ENCODE assay signal across 1 cellular context in the genomic region with DNA sequence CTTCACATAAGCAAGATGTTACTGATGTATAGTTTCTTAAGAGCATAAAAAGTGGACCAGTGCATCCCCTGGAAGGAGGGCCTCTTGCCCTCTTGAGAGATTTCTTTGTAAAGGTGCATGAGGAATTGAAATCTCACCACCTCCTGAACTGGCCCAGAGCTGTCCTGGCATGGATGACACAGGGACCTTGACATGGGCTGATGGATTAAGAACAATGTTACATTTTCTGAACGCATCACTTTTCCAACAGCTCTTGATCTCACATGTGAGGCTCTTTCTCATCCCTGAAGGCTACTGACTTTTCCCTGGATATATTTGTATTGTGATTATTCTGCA.
TF ChIP-seq lines count a peak whose summit lies in the region.

No MANE protein-coding gene starts in this region.

TF ChIP-seq in WTC11, 78 proteins besides CTCF, POLR2A, EP300 and RAD21 (continued from another document):
- no peak for TF ChIP-seq TEAD4 (CRISPR knock-in tag; IDR thresholded peaks at IDR 0.05)
- TF ChIP-seq, protein P1, sequence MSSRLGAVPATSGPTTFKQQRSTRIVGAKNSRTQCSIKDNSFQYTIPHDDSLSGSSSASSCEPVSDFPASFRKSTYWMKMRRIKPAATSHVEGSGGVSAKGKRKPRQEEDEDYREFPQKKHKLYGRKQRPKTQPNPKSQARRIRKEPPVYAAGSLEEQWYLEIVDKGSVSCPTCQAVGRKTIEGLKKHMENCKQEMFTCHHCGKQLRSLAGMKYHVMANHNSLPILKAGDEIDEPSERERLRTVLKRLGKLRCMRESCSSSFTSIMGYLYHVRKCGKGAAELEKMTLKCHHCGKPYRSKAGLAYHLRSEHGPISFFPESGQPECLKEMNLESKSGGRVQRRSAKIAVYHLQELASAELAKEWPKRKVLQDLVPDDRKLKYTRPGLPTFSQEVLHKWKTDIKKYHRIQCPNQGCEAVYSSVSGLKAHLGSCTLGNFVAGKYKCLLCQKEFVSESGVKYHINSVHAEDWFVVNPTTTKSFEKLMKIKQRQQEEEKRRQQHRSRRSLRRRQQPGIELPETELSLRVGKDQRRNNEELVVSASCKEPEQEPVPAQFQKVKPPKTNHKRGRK (CRISPR knock-in tag; IDR thresholded peaks at IDR 0.05; ENCODE audit: borderline replicate concordance), result no peak
- TF ChIP-seq ZNF232 (CRISPR knock-in tag; IDR thresholded peaks at IDR 0.05), result no peak
- TF ChIP-seq, protein P2, sequence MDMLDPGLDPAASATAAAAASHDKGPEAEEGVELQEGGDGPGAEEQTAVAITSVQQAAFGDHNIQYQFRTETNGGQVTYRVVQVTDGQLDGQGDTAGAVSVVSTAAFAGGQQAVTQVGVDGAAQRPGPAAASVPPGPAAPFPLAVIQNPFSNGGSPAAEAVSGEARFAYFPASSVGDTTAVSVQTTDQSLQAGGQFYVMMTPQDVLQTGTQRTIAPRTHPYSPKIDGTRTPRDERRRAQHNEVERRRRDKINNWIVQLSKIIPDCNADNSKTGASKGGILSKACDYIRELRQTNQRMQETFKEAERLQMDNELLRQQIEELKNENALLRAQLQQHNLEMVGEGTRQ (CRISPR knock-in tag; IDR thresholded peaks at IDR 0.05), result no peak
- TF ChIP-seq FOXP1 (CRISPR knock-in tag; IDR thresholded peaks at IDR 0.05; ENCODE audit: borderline replicate concordance), result no peak
- TF ChIP-seq SMAD3 (CRISPR knock-in tag; IDR thresholded peaks at IDR 0.05; ENCODE audit: borderline replicate concordance), result no peak
- TF ChIP-seq, protein P3, sequence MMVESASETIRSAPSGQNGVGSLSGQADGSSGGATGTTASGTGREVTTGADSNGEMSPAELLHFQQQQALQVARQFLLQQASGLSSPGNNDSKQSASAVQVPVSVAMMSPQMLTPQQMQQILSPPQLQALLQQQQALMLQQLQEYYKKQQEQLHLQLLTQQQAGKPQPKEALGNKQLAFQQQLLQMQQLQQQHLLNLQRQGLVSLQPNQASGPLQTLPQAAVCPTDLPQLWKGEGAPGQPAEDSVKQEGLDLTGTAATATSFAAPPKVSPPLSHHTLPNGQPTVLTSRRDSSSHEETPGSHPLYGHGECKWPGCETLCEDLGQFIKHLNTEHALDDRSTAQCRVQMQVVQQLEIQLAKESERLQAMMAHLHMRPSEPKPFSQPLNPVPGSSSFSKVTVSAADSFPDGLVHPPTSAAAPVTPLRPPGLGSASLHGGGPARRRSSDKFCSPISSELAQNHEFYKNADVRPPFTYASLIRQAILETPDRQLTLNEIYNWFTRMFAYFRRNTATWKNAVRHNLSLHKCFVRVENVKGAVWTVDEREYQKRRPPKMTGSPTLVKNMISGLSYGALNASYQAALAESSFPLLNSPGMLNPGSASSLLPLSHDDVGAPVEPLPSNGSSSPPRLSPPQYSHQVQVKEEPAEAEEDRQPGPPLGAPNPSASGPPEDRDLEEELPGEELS (CRISPR knock-in tag; IDR thresholded peaks at IDR 0.05), result no peak
- no peak for TF ChIP-seq JUN (CRISPR knock-in tag; IDR thresholded peaks at IDR 0.05)
- TF ChIP-seq, protein P4, sequence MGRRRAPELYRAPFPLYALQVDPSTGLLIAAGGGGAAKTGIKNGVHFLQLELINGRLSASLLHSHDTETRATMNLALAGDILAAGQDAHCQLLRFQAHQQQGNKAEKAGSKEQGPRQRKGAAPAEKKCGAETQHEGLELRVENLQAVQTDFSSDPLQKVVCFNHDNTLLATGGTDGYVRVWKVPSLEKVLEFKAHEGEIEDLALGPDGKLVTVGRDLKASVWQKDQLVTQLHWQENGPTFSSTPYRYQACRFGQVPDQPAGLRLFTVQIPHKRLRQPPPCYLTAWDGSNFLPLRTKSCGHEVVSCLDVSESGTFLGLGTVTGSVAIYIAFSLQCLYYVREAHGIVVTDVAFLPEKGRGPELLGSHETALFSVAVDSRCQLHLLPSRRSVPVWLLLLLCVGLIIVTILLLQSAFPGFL (CRISPR knock-in tag; IDR thresholded peaks at IDR 0.05; ENCODE audit: borderline replicate concordance), result no peak
TF ChIP-seq in WTC11: peak in this region for 0.
